In genomic region chr11:114395776-114396175, GRCh38 we compare ENCODE assay signal across 1 cellular context.
TF ChIP-seq lines count a peak whose summit lies in the region.

No MANE protein-coding gene starts in this region.

TF ChIP-seq in WTC11, 78 proteins besides CTCF, POLR2A, EP300 and RAD21 (continued from another document):
- TF ChIP-seq, protein P1, sequence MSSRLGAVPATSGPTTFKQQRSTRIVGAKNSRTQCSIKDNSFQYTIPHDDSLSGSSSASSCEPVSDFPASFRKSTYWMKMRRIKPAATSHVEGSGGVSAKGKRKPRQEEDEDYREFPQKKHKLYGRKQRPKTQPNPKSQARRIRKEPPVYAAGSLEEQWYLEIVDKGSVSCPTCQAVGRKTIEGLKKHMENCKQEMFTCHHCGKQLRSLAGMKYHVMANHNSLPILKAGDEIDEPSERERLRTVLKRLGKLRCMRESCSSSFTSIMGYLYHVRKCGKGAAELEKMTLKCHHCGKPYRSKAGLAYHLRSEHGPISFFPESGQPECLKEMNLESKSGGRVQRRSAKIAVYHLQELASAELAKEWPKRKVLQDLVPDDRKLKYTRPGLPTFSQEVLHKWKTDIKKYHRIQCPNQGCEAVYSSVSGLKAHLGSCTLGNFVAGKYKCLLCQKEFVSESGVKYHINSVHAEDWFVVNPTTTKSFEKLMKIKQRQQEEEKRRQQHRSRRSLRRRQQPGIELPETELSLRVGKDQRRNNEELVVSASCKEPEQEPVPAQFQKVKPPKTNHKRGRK (CRISPR knock-in tag; IDR thresholded peaks at IDR 0.05; ENCODE audit: borderline replicate concordance) = no peak
- TF ChIP-seq MYBL2 (CRISPR knock-in tag; IDR thresholded peaks at IDR 0.05) = no peak
TF ChIP-seq in WTC11: peak in this region for 1.
